ENCODE assay signal across 8 cellular contexts in the genomic region with DNA sequence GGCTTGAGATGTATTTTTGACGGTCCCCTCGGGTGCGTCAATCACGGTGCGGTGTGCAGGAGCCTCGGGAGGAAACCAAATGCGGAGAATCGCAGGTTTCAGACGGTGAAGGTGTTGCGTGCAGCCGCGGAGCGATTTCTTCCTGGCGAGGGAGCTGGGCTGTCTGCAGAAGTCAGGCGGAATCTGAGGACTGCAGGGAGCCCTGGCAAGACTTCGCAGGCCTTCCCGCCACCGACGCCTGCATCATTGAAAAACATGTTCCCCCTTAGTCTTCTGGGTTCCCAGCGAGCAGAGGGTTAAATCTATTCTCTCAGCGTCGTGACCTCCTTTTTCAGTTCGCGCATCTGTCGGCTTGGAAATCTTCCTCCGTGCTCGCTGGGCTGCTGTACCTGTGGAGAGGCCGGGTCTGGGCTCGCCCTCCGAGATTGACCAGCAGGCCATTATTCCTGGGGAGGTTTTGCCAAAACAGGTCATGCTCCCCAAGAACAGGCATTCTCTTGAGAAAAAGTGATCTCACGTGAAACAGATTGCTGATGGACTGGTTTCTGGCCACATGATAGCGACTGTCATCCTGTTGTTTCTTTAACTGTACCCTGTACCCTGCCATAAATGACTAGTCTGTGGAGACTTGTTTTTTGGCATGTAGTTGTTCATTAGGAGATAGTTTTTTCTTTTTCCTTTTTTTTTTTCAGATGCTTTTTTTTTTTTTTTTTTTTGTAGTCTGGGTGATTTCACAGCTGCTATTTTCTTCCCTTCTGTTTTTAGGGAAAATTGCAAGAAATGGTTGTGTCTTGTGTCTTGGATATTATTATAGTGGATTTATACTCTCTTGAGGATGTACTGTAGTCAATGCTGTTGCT. TPM values are rescaled to one million over a fixed set of nuclear protein-coding genes. Genes with fewer than 3 reads are reported as not detected.
DNase-seq lines count a peak whose midpoint lies in the region; ATAC-seq and TF ChIP-seq lines count a peak whose summit lies in the region.

No MANE protein-coding gene starts in this region.

- H3K4me1 ChIP-seq in DOHH2 (ENCODE audit: control insufficient read depth, low read length) (peaks cover 18% of the 10 kb centered on the region), Peyer's patch (peaks cover 0 to 7% (median 2%) of the 10 kb centered on the region in 4 donors)

- DNase-seq in Peyer's patch (peak; percentile 26 to 69 (median 66)), glomerular visceral epithelial cell (ENCODE audit: extremely low spot score) (peak; percentile 42), retina (peak; percentile 90), SIG-M5 treated with dmso at 0.1 percent for 504 hours (lab: John Stamatoyannopoulos, UW; ENCODE audit: unreplicated experiment) (no peak)
- peak in 3 of 4 experiments; percentile 18 to 31 (median 26) for DNase-seq in activated naive CD4-positive, alpha-beta T cell (lab: John Stamatoyannopoulos, UW)

- TF ChIP-seq POLR2A in Peyer's patch (IDR thresholded peaks at IDR 0.05): no peak

- H3K4me2 ChIP-seq in DOHH2 (ENCODE audit: low read length): peak overlapping the region; percentile 82

- no peaks in the 10 kb centered on the region for H3K36me3 ChIP-seq in DOHH2 (ENCODE audit: control insufficient read depth, low read length)
- H3K36me3 ChIP-seq in Peyer's patch: no peaks in the 10 kb centered on the region

- peaks cover 63% of the 10 kb centered on the region for H3K79me2 ChIP-seq in DOHH2 (ENCODE audit: control insufficient read depth, low read length)

- H3K9me3 ChIP-seq in DOHH2 (ENCODE audit: control insufficient read depth, insufficient read depth, low read length): no peaks in the 10 kb centered on the region
- no peaks in the 10 kb centered on the region for H3K9me3 ChIP-seq in Peyer's patch

- H3K27ac ChIP-seq in DOHH2 (ENCODE audit: low read depth, low read length) (peak overlapping the region; percentile 27; the same call in 1 of the 2 replicates), Peyer's patch (peak overlapping the region; percentile 69 to 95 (median 74))

- ATAC-seq in HG02973 (IDR thresholded peaks at IDR 0.05; ENCODE audit: unreplicated experiment) (peak; percentile 8), GM18873 (IDR thresholded peaks at IDR 0.05; ENCODE audit: low FRiP score, unreplicated experiment) (no peak)

- H3K4me3 ChIP-seq in DOHH2 (ENCODE audit: low read length) (peak overlapping the region; percentile 75), Peyer's patch (peak overlapping the region; percentile 79 to 96 (median 94))

- no peaks in the 10 kb centered on the region for H3K9me2 ChIP-seq in DOHH2 (replicated peaks; ENCODE audit: control insufficient read depth, low read length)

- 0 out of 2 replicates have a peak, but pooled peaks cover 8% of the 10 kb centered on the region for H4K20me1 ChIP-seq in DOHH2 (ENCODE audit: control insufficient read depth, insufficient read depth, low read depth, low read length)

- TF ChIP-seq CTCF in DOHH2 (IDR thresholded peaks at IDR 0.05; ENCODE audit: low read depth, low read length, poor library complexity, severe bottlenecking) (no peak), Peyer's patch (IDR thresholded peaks at IDR 0.05) (no peak)

- H3K27me3 ChIP-seq in DOHH2 (ENCODE audit: control insufficient read depth, low read length) (no peaks in the 10 kb centered on the region), Peyer's patch (no peaks in the 10 kb centered on the region)

- peaks cover 6% of the 10 kb centered on the region; the same call in 1 of the 2 replicates for H3F3A ChIP-seq in DOHH2 (ENCODE audit: control insufficient read depth, insufficient read depth)

RNA-seq across cellular contexts. Expression of a gene that starts 0.9 kb away (rescaled TPM):
- 100 to 1,000 TPM; 110 to 183 (median 126) TPM for total RNA-seq in Peyer's patch
